Comparison of ENCODE assay signal across 8 cellular contexts in genomic region chr14:39266871-39267591, GRCh38. TPM values are rescaled to one million over a fixed set of nuclear protein-coding genes. Genes with fewer than 3 reads are reported as not detected.
DNase-seq lines count a peak whose midpoint lies in the region; ATAC-seq, FAIRE-seq and TF ChIP-seq lines count a peak whose summit lies in the region.

No MANE protein-coding gene starts in this region.

- peak overlapping the region; percentile 84 for H3K27ac ChIP-seq in OCI-LY7 (ENCODE audit: low read depth, low read length, poor library complexity, severe bottlenecking)
- H3K27ac ChIP-seq in mucosa of rectum (ENCODE audit: low read depth in 2 of 2, low read length in 2 of 2): peak overlapping the region; percentile 99

- CTCF ChIA-PET in OCI-LY7 (lab: Charles Lee; ENCODE audit: unreplicated experiment): interaction anchor here (0.5 kb wide), 1 partner anchor 165 kb away, joined by 4 read pairs; no protein-coding TSS in a partner anchor

- intact Hi-C loops in OCI-LY7 (cut with micrococcal nuclease; ENCODE audit: unreplicated experiment): loop anchor here (1.0 to 5.0 kb wide), 3 partner anchors 92 to 165 kb away; partner anchors contain the start of genes FBXO33, PNN and SEC23A

- H3K4me2 ChIP-seq in OCI-LY7 (ENCODE audit: low read length): peak overlapping the region; percentile 94

- no peaks in the 10 kb centered on the region for H3K27me3 ChIP-seq in mucosa of rectum (ENCODE audit: control insufficient read depth in 2 of 2, insufficient read depth in 2 of 2, low read length in 2 of 2)

- H2AFZ ChIP-seq in OCI-LY7 (ENCODE audit: low read length): peak overlapping the region; percentile 64

- FAIRE-seq in D721Med (lab: Jason Lieb, UNC): no peak

- peaks cover 21% of the 10 kb centered on the region for H3K9me3 ChIP-seq in OCI-LY7 (ENCODE audit: low read length)
- no peaks in the 10 kb centered on the region for H3K9me3 ChIP-seq in mucosa of rectum (ENCODE audit: control insufficient read depth in 2 of 2, low read length in 2 of 2)

- no peaks in the 10 kb centered on the region for H3K9me2 ChIP-seq in OCI-LY7 (ENCODE audit: insufficient read depth, low read length)

- TF ChIP-seq CTCF in D721Med (IDR thresholded peaks at IDR 0.05; ENCODE audit: insufficient read depth, missing control alignments) (no peak), OCI-LY7 (conservative IDR thresholded peaks at IDR 0.05; ENCODE audit: low read length) (no peak), epithelial cell of proximal tubule (conservative IDR thresholded peaks at IDR 0.05; ENCODE audit: low read depth, low read length) (no peak)

- DNase-seq in D721Med (ENCODE audit: insufficient read length, low spot score) (peak; percentile 34), HT-29 (ENCODE audit: low spot score) (peak; percentile 82), OCI-LY7 (ENCODE audit: low spot score) (peak; percentile 95), activated T-cell treated with anti-CD3 and anti-CD28 coated beads for 4 hours (peak; percentile 60), epithelial cell of proximal tubule (ENCODE audit: low read depth) (no peak)
- peak; percentile 84 for DNase-seq in stimulated activated CD8-positive, alpha-beta memory T cell treated with anti-CD3 and anti-CD28 coated beads, Interleukin-4, amount 100 ng/mL, for 48 hours

- peak; percentile 81 for ATAC-seq in GM21360 (IDR thresholded peaks at IDR 0.05; ENCODE audit: unreplicated experiment)

- peaks cover 55% of the 10 kb centered on the region for H3K79me2 ChIP-seq in OCI-LY7 (ENCODE audit: insufficient read depth, low read depth, low read length)

- H3K4me3 ChIP-seq in OCI-LY7 (ENCODE audit: low read depth, low read length, poor library complexity, severe bottlenecking) (peak overlapping the region; percentile 88), epithelial cell of proximal tubule (ENCODE audit: low read depth, low read length) (peak overlapping the region; percentile 84), mucosa of rectum (ENCODE audit: low read length in 2 of 2) (peak overlapping the region; percentile 85 to 89)

- no TSS peak for BruUV-seq in OCI-LY7 (replicated peaks; lab: Mats Ljungman, UMichigan)

- H4K20me1 ChIP-seq in OCI-LY7 (ENCODE audit: insufficient read depth, low read length): peaks cover 7% of the 10 kb centered on the region; the same call in 1 of the 2 replicates

- peaks cover 29% of the 10 kb centered on the region for H3K4me1 ChIP-seq in OCI-LY7 (ENCODE audit: insufficient read depth, low read length, poor library complexity, severe bottlenecking)
- peaks cover 13 to 17% of the 10 kb centered on the region in 2 donors for H3K4me1 ChIP-seq in mucosa of rectum (ENCODE audit: control insufficient read depth in 2 of 2, insufficient read depth in 2 of 2, low read length in 2 of 2)

- H3K9ac ChIP-seq in mucosa of rectum (ENCODE audit: low read depth in 1 of 2, low read length in 2 of 2): peak overlapping the region; percentile 76 to 83

- POLR2A ChIA-PET in OCI-LY7 (lab: Charles Lee): interaction anchor here (0.5 to 5.6 kb wide), 15 partner anchors 24 to 399 kb away, joined by 3 to 35 read pairs (median 4); partner anchors contain the start of genes FBXO33, GEMIN2, PNN and SEC23A

- H3K36me3 ChIP-seq in OCI-LY7 (ENCODE audit: insufficient read depth, low read length) (peaks cover 16% of the 10 kb centered on the region), mucosa of rectum (ENCODE audit: control insufficient read depth in 2 of 2, insufficient read depth in 2 of 2, low read length in 2 of 2) (no peaks in the 10 kb centered on the region)

RNA-seq across cellular contexts. Expression of gene MIA2, which starts 33.3 kb away (rescaled TPM):
- 6.2 and 8.0 TPM in 2 replicates for total RNA-seq in HT-29 (2014; rRNA removed; shearing (Covaris generic))
- total RNA-seq in OCI-LY7 (2014; rRNA removed; shearing (Covaris generic)): 16.9 and 20.2 TPM in 2 replicates
- total RNA-seq in OCI-LY7 (2022) (28.3 and 34.4 TPM in 2 replicates), epithelial cell of proximal tubule (10.4 and 12.1 TPM in 2 replicates)
